In the genomic region with DNA sequence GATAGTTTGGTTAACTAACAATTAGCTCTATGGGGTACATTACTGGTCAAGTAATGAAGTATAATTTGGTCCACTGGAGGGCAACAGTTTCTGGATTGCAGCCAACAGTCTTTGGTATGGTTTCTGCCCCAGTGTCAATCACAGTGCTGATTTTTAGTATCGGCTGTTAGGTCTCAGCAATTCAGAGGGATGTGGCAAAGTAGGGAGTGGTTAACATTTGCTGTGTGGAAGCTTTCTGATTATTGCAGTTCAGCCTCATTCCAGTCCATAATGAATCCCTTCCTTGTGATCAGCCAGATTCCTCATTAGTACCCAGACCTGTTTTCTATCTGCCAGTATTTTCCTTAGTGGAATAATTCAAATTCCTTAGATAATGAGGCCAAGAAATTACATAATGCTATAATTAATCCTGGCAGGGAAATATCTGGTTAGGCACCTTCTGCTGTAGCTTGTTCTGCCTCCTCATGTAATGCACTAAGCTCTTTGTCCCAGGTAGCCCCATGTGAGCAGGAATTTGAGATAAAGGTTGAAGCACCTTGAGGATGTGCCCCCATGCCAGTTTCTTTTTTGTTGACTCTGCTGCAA, we compare ENCODE assay signal across 11 cellular contexts. TPM values are rescaled to one million over a fixed set of nuclear protein-coding genes. Genes with fewer than 3 reads are reported as not detected.
DNase-seq lines count a peak whose midpoint lies in the region; ATAC-seq, FAIRE-seq and TF ChIP-seq lines count a peak whose summit lies in the region.
"Had no signal": no experiment of that assay in that cellular context is flagged by ENCODE, and none has a peak within 500 bp of the region (broad histone marks: within the 10 kb centered on the region; RNA-seq: fewer than 3 reads in every experiment).

No MANE protein-coding gene starts in this region.

- no peaks in the 10 kb centered on the region for H3K4me1 Mint-ChIP-seq in activated T-helper 1 cell treated with anti-CD3 and anti-CD28 coated beads, Interleukin-12 subunit alpha, Interleukin-12 subunit beta, Interleukin-2, Interleukin-4 antibody, amounts not matched to agents 30 ng/mL and 10 ng/mL and 1 ng/mL, durations not matched to agents 14 hours and 24 hours and 36 hours (ENCODE audit: low read depth)
- H3K4me1 Mint-ChIP-seq: stimulated activated naive B cell treated with anti-CD40 and anti-IgM and Interleukin-4, amounts not matched to agents 10 μg/mL and 1 μg/mL and 100 μg/mL, for 72 hours had no signal

- ATAC-seq in heart left ventricle: peak in 3 of 4 donors; percentile 20 to 59 (median 50)
- ATAC-seq: stimulated activated naive B cell treated with anti-CD40 and anti-IgM and Interleukin-4, amounts not matched to agents 10 μg/mL and 1 μg/mL and 100 μg/mL, for 72 hours had no signal

- intact Hi-C loops in heart left ventricle (cut with DNase I): loop anchor here in 7 of 10 donors (2.0 to 10.0 kb wide), 6 partner anchors 67 to 517 kb away; no protein-coding TSS in a partner anchor
- intact Hi-C loops in activated T-helper 1 cell treated with anti-CD3 and anti-CD28 coated beads, Interleukin-12 subunit alpha, Interleukin-12 subunit beta, Interleukin-2, Interleukin-4 antibody, amounts not matched to agents 30 ng/mL and 10 ng/mL and 1 ng/mL, durations not matched to agents 14 hours and 24 hours and 36 hours (cut with micrococcal nuclease): no loop called here

- H3K27ac Mint-ChIP-seq in activated T-helper 1 cell treated with anti-CD3 and anti-CD28 coated beads, Interleukin-12 subunit alpha, Interleukin-12 subunit beta, Interleukin-2, Interleukin-4 antibody, amounts not matched to agents 30 ng/mL and 10 ng/mL and 1 ng/mL, durations not matched to agents 14 hours and 24 hours and 36 hours: no peak overlapping the region
- H3K27ac Mint-ChIP-seq: stimulated activated naive B cell treated with anti-CD40 and anti-IgM and Interleukin-4, amounts not matched to agents 10 μg/mL and 1 μg/mL and 100 μg/mL, for 72 hours had no signal

- H3K9ac ChIP-seq in SK-N-MC (ENCODE audit: insufficient read length): no peak overlapping the region

- H3K27me3 Mint-ChIP-seq in activated T-helper 1 cell treated with anti-CD3 and anti-CD28 coated beads, Interleukin-12 subunit alpha, Interleukin-12 subunit beta, Interleukin-2, Interleukin-4 antibody, amounts not matched to agents 30 ng/mL and 10 ng/mL and 1 ng/mL, durations not matched to agents 14 hours and 24 hours and 36 hours (ENCODE audit: insufficient read depth): peaks cover 21% of the 10 kb centered on the region
- H3K27me3 Mint-ChIP-seq: stimulated activated naive B cell treated with anti-CD40 and anti-IgM and Interleukin-4, amounts not matched to agents 10 μg/mL and 1 μg/mL and 100 μg/mL, for 72 hours had no signal

- H3K27me3 ChIP-seq in heart left ventricle (no peaks in the 10 kb centered on the region), small intestine (ENCODE audit: control insufficient read depth in 2 of 2, insufficient read depth in 2 of 2, low read length in 2 of 2) (no peaks in the 10 kb centered on the region)

- H3K4me1 ChIP-seq in heart left ventricle: peaks cover 0 to 26% (median under 1%) of the 10 kb centered on the region in 12 donors
- peaks cover 0 to 2% of the 10 kb centered on the region in 2 donors for H3K4me1 ChIP-seq in small intestine (ENCODE audit: control insufficient read depth in 2 of 2, insufficient read depth in 1 of 2, low read depth in 1 of 2, low read length in 1 of 2)

- DNase-seq in DMS53 (lab: John Stamatoyannopoulos, UW) (peak; percentile 40), DMS53 treated with DMSO at 0.1 percent for 48 hours (lab: John Stamatoyannopoulos, UW; ENCODE audit: unreplicated experiment) (no peak), SK-N-MC (ENCODE audit: low read depth, low spot score) (no peak), heart left ventricle (no peak), small intestine (peak; percentile 45)
- no peak for DNase-seq in activated CD4-positive, alpha-beta T cell treated with anti-CD3 and anti-CD28 coated beads, Interleukin-2, amount 50 U/mL, for 1 hour
- no peak for DNase-seq in activated T-helper 1 cell treated with anti-CD3 and anti-CD28 coated beads, Interleukin-12 subunit alpha, Interleukin-12 subunit beta, Interleukin-2, Interleukin-4 antibody, amounts not matched to agents 30 ng/mL and 10 ng/mL and 1 ng/mL, durations not matched to agents 14 hours and 24 hours and 36 hours (ENCODE audit: low spot score)
- no peak for DNase-seq in stimulated activated CD4-positive, alpha-beta T cell treated with anti-CD3 and anti-CD28 coated beads, Interleukin-12 subunit alpha, Interleukin-12 subunit beta, amount 100 ng/mL, for 4 hours
- DNase-seq: posterior cingulate gyrus; stimulated activated naive B cell treated with anti-CD40 and anti-IgM and Interleukin-4, amounts not matched to agents 10 μg/mL and 1 μg/mL and 100 μg/mL, for 72 hours had no signal

- TF ChIP-seq POLR2A in heart left ventricle (IDR thresholded peaks at IDR 0.05): no peak

- peaks cover 26% of the 10 kb centered on the region for H3K36me3 ChIP-seq in SK-N-MC (ENCODE audit: insufficient read depth, low read length)
- peaks cover 0 to 43% (median 17%) of the 10 kb centered on the region in 9 donors for H3K36me3 ChIP-seq in heart left ventricle
- H3K36me3 ChIP-seq in small intestine (ENCODE audit: control insufficient read depth in 2 of 2, insufficient read depth in 2 of 2, low read length in 2 of 2): peaks cover 2 to 3% of the 10 kb centered on the region in 2 donors

- H3K4me3 Mint-ChIP-seq in activated T-helper 1 cell treated with anti-CD3 and anti-CD28 coated beads, Interleukin-12 subunit alpha, Interleukin-12 subunit beta, Interleukin-2, Interleukin-4 antibody, amounts not matched to agents 30 ng/mL and 10 ng/mL and 1 ng/mL, durations not matched to agents 14 hours and 24 hours and 36 hours: no peak overlapping the region
- H3K4me3 Mint-ChIP-seq: stimulated activated naive B cell treated with anti-CD40 and anti-IgM and Interleukin-4, amounts not matched to agents 10 μg/mL and 1 μg/mL and 100 μg/mL, for 72 hours had no signal

- TF ChIP-seq CTCF in heart left ventricle (IDR thresholded peaks at IDR 0.05): no peak

- no peak for FAIRE-seq in small intestine (lab: Jason Lieb, UNC)
- FAIRE-seq: A549 had no signal

- H3K36me3 Mint-ChIP-seq in activated T-helper 1 cell treated with anti-CD3 and anti-CD28 coated beads, Interleukin-12 subunit alpha, Interleukin-12 subunit beta, Interleukin-2, Interleukin-4 antibody, amounts not matched to agents 30 ng/mL and 10 ng/mL and 1 ng/mL, durations not matched to agents 14 hours and 24 hours and 36 hours (ENCODE audit: low read depth): no peaks in the 10 kb centered on the region
- H3K36me3 Mint-ChIP-seq: stimulated activated naive B cell treated with anti-CD40 and anti-IgM and Interleukin-4, amounts not matched to agents 10 μg/mL and 1 μg/mL and 100 μg/mL, for 72 hours had no signal

- no peaks in the 10 kb centered on the region for H3K9me3 Mint-ChIP-seq in activated T-helper 1 cell treated with anti-CD3 and anti-CD28 coated beads, Interleukin-12 subunit alpha, Interleukin-12 subunit beta, Interleukin-2, Interleukin-4 antibody, amounts not matched to agents 30 ng/mL and 10 ng/mL and 1 ng/mL, durations not matched to agents 14 hours and 24 hours and 36 hours
- H3K9me3 Mint-ChIP-seq: stimulated activated naive B cell treated with anti-CD40 and anti-IgM and Interleukin-4, amounts not matched to agents 10 μg/mL and 1 μg/mL and 100 μg/mL, for 72 hours had no signal

- H3K4me3 ChIP-seq in SK-N-MC (no peak overlapping the region), heart left ventricle (no peak overlapping the region), small intestine (ENCODE audit: low read depth in 1 of 2, low read length in 2 of 2) (no peak overlapping the region)
- H3K4me3 ChIP-seq: A549 had no signal

- peak overlapping the region; percentile 3; the same call in 1 of the 2 replicates for H3K27ac ChIP-seq in SK-N-MC
- peak overlapping the region in 2 of 12 donors; percentile 25 to 44 for H3K27ac ChIP-seq in heart left ventricle
- no peak overlapping the region for H3K27ac ChIP-seq in small intestine (ENCODE audit: low read depth in 1 of 2, low read length in 1 of 2)
- H3K27ac ChIP-seq: A549 had no signal

- 15 to 31% (median 26%) methylated on average over 1 of the region's 1 CpG for WGBS in heart left ventricle, 4 donors
- WGBS in small intestine, 3 donors: 0 to 46% (median 25%) methylated on average over 1 of the region's 1 CpG

- H3K9me3 ChIP-seq in SK-N-MC (ENCODE audit: low read depth, low read length) (no peaks in the 10 kb centered on the region), heart left ventricle (no peaks in the 10 kb centered on the region), small intestine (ENCODE audit: control insufficient read depth, low read depth) (no peaks in the 10 kb centered on the region)
- H3K9me3 ChIP-seq: A549 had no signal

RNA-seq across cellular contexts. Expression of gene F3, which starts 14.0 kb away (rescaled TPM):
- total RNA-seq in heart left ventricle: 10 to 100 TPM; 28.6 to 88.8 (median 50.1) TPM
- polyA plus RNA-seq in heart left ventricle (10 to 100 TPM; 25.4 to 36.4 TPM), small intestine (10 to 100 TPM; 11.0 to 23.9 (median 13.2) TPM)
- total RNA-seq in activated T-helper 1 cell treated with anti-CD3 and anti-CD28 coated beads, Interleukin-12 subunit alpha, Interleukin-12 subunit beta, Interleukin-2, Interleukin-4 antibody, amounts not matched to agents 30 ng/mL and 10 ng/mL and 1 ng/mL, durations not matched to agents 14 hours and 24 hours and 36 hours: 0.16 and 0.32 TPM in 2 replicates

Comparison
In these comparisons a context has a peak if more than half of its experiments do, and no peak if none do; other contexts are left out.
1. DNase-seq: peak in DMS53 (single experiment) and small intestine (single experiment); none in DMS53 treated with DMSO at 0.1 percent for 48 hours (single experiment), SK-N-MC (single experiment), heart left ventricle (0 of 5), activated CD4-positive, alpha-beta T cell treated with anti-CD3 and anti-CD28 coated beads, Interleukin-2, amount 50 U/mL, for 1 hour (single experiment), activated T-helper 1 cell treated with anti-CD3 and anti-CD28 coated beads, Interleukin-12 subunit alpha, Interleukin-12 subunit beta, Interleukin-2, Interleukin-4 antibody, amounts not matched to agents 30 ng/mL and 10 ng/mL and 1 ng/mL, durations not matched to agents 14 hours and 24 hours and 36 hours (single experiment) and stimulated activated CD4-positive, alpha-beta T cell treated with anti-CD3 and anti-CD28 coated beads, Interleukin-12 subunit alpha, Interleukin-12 subunit beta, amount 100 ng/mL, for 4 hours (single experiment).
2. RNA of gene F3, which starts 14.0 kb away (total RNA-seq): 28.6 to 88.8 TPM in heart left ventricle; 0.16 to 0.32 TPM in activated T-helper 1 cell treated with anti-CD3 and anti-CD28 coated beads, Interleukin-12 subunit alpha, Interleukin-12 subunit beta, Interleukin-2, Interleukin-4 antibody, amounts not matched to agents 30 ng/mL and 10 ng/mL and 1 ng/mL, durations not matched to agents 14 hours and 24 hours and 36 hours; every median in the first group is over 10 times any median in the second.